ENCODE assay signal across 32 cellular contexts in genomic region chr2:56615750-56616149, GRCh38.
"Had no signal": no experiment of that assay in that cellular context is flagged by ENCODE, and none has a peak within 500 bp of the region (broad histone marks: within the 10 kb centered on the region; RNA-seq: fewer than 3 reads in every experiment).

No MANE protein-coding gene starts in this region.

- H3K9me3 ChIP-seq: ascending aorta, MG63 had no signal

- H3K4me1 ChIP-seq: ascending aorta had no signal

- H2AFZ ChIP-seq: PC-9 had no signal

- H3K27ac Mint-ChIP-seq: activated CD4-positive, alpha-beta T cell treated with anti-CD3 and anti-CD28 coated beads, Interleukin-2, amount 10 ng/mL, durations not matched to agents 24 days and 14 days; activated CD8-positive, alpha-beta T cell treated with anti-CD3 and anti-CD28 coated beads for 36 hours; activated naive CD8-positive, alpha-beta T cell treated with anti-CD3 and anti-CD28 coated beads for 36 hours; activated T-cell treated with anti-CD3 and anti-CD28 coated beads, Interleukin-2, amount 50 U/mL, for 72 hours; activated T-helper 17 cell treated with anti-CD3 and anti-CD28 coated beads, Interleukin-2, amount 50 U/mL, for 72 hours had no signal

- H3K4me1 Mint-ChIP-seq: activated CD4-positive, alpha-beta T cell treated with anti-CD3 and anti-CD28 coated beads, Interleukin-2, amount 10 ng/mL, durations not matched to agents 24 days and 14 days; activated naive CD8-positive, alpha-beta T cell treated with anti-CD3 and anti-CD28 coated beads for 36 hours; activated T-helper 17 cell treated with anti-CD3 and anti-CD28 coated beads, Interleukin-2, amount 50 U/mL, for 72 hours; central memory CD8-positive, alpha-beta T cell had no signal

- H3K36me3 ChIP-seq: ascending aorta, cardiac muscle cell, MG63 had no signal

- H3K27me3 ChIP-seq: ascending aorta, cardiac muscle cell, MG63 had no signal

- ATAC-seq: activated CD8-positive, alpha-beta T cell treated with anti-CD3 and anti-CD28 coated beads for 36 hours; activated T-cell treated with anti-CD3 and anti-CD28 coated beads, Interleukin-2, amount 50 U/mL, for 72 hours; activated T-helper 17 cell treated with anti-CD3 and anti-CD28 coated beads, Interleukin-2, amount 50 U/mL, for 72 hours had no signal

- H3K27me3 Mint-ChIP-seq: activated CD4-positive, alpha-beta T cell treated with anti-CD3 and anti-CD28 coated beads, Interleukin-2, amount 10 ng/mL, durations not matched to agents 24 days and 14 days; activated CD8-positive, alpha-beta T cell treated with anti-CD3 and anti-CD28 coated beads for 36 hours; activated naive CD8-positive, alpha-beta T cell treated with anti-CD3 and anti-CD28 coated beads for 36 hours; activated T-helper 17 cell treated with anti-CD3 and anti-CD28 coated beads, Interleukin-2, amount 50 U/mL, for 72 hours; central memory CD8-positive, alpha-beta T cell had no signal

- H3K27ac ChIP-seq: ascending aorta, cardiac muscle cell, PC-9 had no signal

- DNase-seq: activated CD4-positive, alpha-beta T cell treated with anti-CD3 and anti-CD28 coated beads, Interleukin-2, amount 10 ng/mL, durations not matched to agents 24 days and 14 days; activated CD4-positive, alpha-beta T cell treated with anti-CD3 and anti-CD28 coated beads, Interleukin-2, amount 50 U/mL, for 4 hours; activated CD8-positive, alpha-beta T cell treated with anti-CD3 and anti-CD28 coated beads for 36 hours; activated effector memory CD4-positive, alpha-beta T cell treated with anti-CD3 and anti-CD28 coated beads, Interleukin-2, amount 50 U/mL, for 16 hours; activated naive CD4-positive, alpha-beta T cell; activated naive CD4-positive, alpha-beta T cell treated with anti-CD3 and anti-CD28 coated beads, Interleukin-2, amount 50 U/mL, for 16 hours; activated naive CD8-positive, alpha-beta T cell treated with anti-CD3 and anti-CD28 coated beads for 36 hours; activated T-cell treated with anti-CD3 and anti-CD28 coated beads, Interleukin-2, amount 50 U/mL, for 1 hour; activated T-cell treated with anti-CD3 and anti-CD28 coated beads, Interleukin-2, amount 50 U/mL, for 72 hours; amniotic stem cell; Karpas-422; KBM-7; MG63; NCI-H1048; NCI-H1105 treated with DMSO at 0.1 percent for 48 hours; NCI-H1436; NCI-H1694; NCI-H1930; NCI-H2081 treated with DMSO at 0.1 percent for 48 hours; NCI-H345; NCI-H510A; NCI-H526; NCI-H748 treated with DMSO at 0.1 percent for 48 hours; NK-92 treated with Interleukin-12 subunit alpha and Interleukin-12 subunit beta, amount 100 ng/mL, for 24 hours; PC-9; Right ventricle myocardium superior; SW 1271; T1000 had no signal

- H3K4me3 Mint-ChIP-seq: activated CD4-positive, alpha-beta T cell treated with anti-CD3 and anti-CD28 coated beads, Interleukin-2, amount 10 ng/mL, durations not matched to agents 24 days and 14 days; activated CD8-positive, alpha-beta T cell treated with anti-CD3 and anti-CD28 coated beads for 36 hours; activated naive CD8-positive, alpha-beta T cell treated with anti-CD3 and anti-CD28 coated beads for 36 hours; activated T-cell treated with anti-CD3 and anti-CD28 coated beads, Interleukin-2, amount 50 U/mL, for 72 hours; activated T-helper 17 cell treated with anti-CD3 and anti-CD28 coated beads, Interleukin-2, amount 50 U/mL, for 72 hours; central memory CD8-positive, alpha-beta T cell had no signal

- H3K4me3 ChIP-seq: ascending aorta, cardiac muscle cell, MG63, PC-9 had no signal

- H3K36me3 Mint-ChIP-seq: activated naive CD8-positive, alpha-beta T cell treated with anti-CD3 and anti-CD28 coated beads for 36 hours had no signal

- H3K4me2 ChIP-seq: PC-9 had no signal
